1 cellular context compared by ENCODE assay signal in the genomic region with DNA sequence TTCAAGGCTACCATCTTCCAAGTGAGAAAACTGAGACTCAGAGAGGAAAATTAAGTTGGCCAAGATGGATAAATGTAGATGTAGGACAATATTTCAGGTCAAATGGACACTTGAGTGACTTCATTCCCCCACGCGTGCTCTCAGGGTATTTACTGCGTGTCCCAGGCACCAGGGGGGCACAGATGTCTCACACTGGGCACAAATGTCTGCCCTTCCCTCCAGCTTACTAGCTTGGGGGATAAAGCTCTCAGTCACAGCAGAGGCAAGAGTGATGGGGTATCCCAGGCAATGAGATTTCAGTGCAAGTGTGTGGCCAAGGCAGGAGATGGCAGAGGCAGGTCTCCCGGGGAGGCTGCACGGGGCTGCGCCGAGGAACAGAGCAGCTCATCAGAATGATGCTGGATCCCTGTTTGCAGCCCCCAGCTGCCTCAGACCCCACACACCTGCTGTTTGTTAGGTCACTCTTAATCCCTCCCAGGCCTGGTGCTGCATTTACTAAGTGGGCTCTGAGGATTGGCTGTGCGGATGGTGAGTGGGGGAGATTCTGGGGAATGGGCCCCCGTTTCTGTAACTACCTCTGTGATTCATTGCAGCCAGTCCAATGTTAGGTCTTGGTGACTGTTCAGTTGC.
TF ChIP-seq lines count a peak whose summit lies in the region.

No MANE protein-coding gene starts in this region.

TF ChIP-seq in HCT116, 20 proteins besides CTCF, POLR2A, EP300 and RAD21:
- TF ChIP-seq SP1 (IDR thresholded peaks at IDR 0.05; ENCODE audit: low read depth), result no peak
- TF ChIP-seq EZH2phosphoT487 (IDR thresholded peaks at IDR 0.05; ENCODE audit: borderline replicate concordance), result no peak
- no peak for TF ChIP-seq FOSL1 (IDR thresholded peaks at IDR 0.05; ENCODE audit: low read depth)
- no peak for TF ChIP-seq CEBPB (IDR thresholded peaks at IDR 0.05; ENCODE audit: low read depth)
- TF ChIP-seq ZFX (IDR thresholded peaks at IDR 0.05), result no peak
- no peak for TF ChIP-seq JUND (IDR thresholded peaks at IDR 0.05)
- TF ChIP-seq ELF1 (IDR thresholded peaks at IDR 0.05; ENCODE audit: borderline replicate concordance, low read depth), result no peak
- TF ChIP-seq, protein P1, sequence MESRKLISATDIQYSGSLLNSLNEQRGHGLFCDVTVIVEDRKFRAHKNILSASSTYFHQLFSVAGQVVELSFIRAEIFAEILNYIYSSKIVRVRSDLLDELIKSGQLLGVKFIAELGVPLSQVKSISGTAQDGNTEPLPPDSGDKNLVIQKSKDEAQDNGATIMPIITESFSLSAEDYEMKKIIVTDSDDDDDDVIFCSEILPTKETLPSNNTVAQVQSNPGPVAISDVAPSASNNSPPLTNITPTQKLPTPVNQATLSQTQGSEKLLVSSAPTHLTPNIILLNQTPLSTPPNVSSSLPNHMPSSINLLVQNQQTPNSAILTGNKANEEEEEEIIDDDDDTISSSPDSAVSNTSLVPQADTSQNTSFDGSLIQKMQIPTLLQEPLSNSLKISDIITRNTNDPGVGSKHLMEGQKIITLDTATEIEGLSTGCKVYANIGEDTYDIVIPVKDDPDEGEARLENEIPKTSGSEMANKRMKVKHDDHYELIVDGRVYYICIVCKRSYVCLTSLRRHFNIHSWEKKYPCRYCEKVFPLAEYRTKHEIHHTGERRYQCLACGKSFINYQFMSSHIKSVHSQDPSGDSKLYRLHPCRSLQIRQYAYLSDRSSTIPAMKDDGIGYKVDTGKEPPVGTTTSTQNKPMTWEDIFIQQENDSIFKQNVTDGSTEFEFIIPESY (IDR thresholded peaks at IDR 0.05; ENCODE audit: extremely low read depth, insufficient replicate concordance, low read length), result no peak
- TF ChIP-seq, protein P2, sequence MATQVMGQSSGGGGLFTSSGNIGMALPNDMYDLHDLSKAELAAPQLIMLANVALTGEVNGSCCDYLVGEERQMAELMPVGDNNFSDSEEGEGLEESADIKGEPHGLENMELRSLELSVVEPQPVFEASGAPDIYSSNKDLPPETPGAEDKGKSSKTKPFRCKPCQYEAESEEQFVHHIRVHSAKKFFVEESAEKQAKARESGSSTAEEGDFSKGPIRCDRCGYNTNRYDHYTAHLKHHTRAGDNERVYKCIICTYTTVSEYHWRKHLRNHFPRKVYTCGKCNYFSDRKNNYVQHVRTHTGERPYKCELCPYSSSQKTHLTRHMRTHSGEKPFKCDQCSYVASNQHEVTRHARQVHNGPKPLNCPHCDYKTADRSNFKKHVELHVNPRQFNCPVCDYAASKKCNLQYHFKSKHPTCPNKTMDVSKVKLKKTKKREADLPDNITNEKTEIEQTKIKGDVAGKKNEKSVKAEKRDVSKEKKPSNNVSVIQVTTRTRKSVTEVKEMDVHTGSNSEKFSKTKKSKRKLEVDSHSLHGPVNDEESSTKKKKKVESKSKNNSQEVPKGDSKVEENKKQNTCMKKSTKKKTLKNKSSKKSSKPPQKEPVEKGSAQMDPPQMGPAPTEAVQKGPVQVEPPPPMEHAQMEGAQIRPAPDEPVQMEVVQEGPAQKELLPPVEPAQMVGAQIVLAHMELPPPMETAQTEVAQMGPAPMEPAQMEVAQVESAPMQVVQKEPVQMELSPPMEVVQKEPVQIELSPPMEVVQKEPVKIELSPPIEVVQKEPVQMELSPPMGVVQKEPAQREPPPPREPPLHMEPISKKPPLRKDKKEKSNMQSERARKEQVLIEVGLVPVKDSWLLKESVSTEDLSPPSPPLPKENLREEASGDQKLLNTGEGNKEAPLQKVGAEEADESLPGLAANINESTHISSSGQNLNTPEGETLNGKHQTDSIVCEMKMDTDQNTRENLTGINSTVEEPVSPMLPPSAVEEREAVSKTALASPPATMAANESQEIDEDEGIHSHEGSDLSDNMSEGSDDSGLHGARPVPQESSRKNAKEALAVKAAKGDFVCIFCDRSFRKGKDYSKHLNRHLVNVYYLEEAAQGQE (IDR thresholded peaks at IDR 0.05; ENCODE audit: low read depth), result no peak
- TF ChIP-seq SRF (IDR thresholded peaks at IDR 0.05; ENCODE audit: low read depth), result no peak
- TF ChIP-seq POLR2AphosphoS5 (IDR thresholded peaks at IDR 0.05; ENCODE audit: low read depth, low read length), result no peak
- TF ChIP-seq, protein P3, sequence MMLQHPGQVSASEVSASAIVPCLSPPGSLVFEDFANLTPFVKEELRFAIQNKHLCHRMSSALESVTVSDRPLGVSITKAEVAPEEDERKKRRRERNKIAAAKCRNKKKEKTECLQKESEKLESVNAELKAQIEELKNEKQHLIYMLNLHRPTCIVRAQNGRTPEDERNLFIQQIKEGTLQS (IDR thresholded peaks at IDR 0.05), result no peak
- TF ChIP-seq EZH2 (IDR thresholded peaks at IDR 0.05), result no peak
- TF ChIP-seq CBX3 (IDR thresholded peaks at IDR 0.05; ENCODE audit: low read depth), result no peak
- TF ChIP-seq YY1 (IDR thresholded peaks at IDR 0.05; ENCODE audit: extremely low read depth, insufficient replicate concordance, low read depth, low read length), result no peak
